In genomic region chr4:140839888-140840790, GRCh38 we compare ENCODE assay signal across 1 cellular context.
TF ChIP-seq lines count a peak whose summit lies in the region.

No MANE protein-coding gene starts in this region.

TF ChIP-seq in IMR-90, 13 proteins besides CTCF, POLR2A, EP300 and RAD21:
- TF ChIP-seq FOS (IDR thresholded peaks at IDR 0.05; ENCODE audit: low read depth, low read length) (no peak), RFX5 (IDR thresholded peaks at IDR 0.05; ENCODE audit: low read depth, low read length) (no peak), CEBPB (IDR thresholded peaks at IDR 0.05; ENCODE audit: low read depth, low read length) (no peak), RCOR1 (IDR thresholded peaks at IDR 0.05; ENCODE audit: insufficient replicate concordance, low read length) (no peak), NFE2L2 (IDR thresholded peaks at IDR 0.05; ENCODE audit: low read depth, low read length) (no peak), SMC3 (IDR thresholded peaks at IDR 0.05; ENCODE audit: low read depth, low read length) (no peak), MAZ (IDR thresholded peaks at IDR 0.05; ENCODE audit: borderline replicate concordance, low read depth, low read length) (no peak), MAFK (IDR thresholded peaks at IDR 0.05; ENCODE audit: low read depth, low read length) (no peak), CHD1 (IDR thresholded peaks at IDR 0.05; ENCODE audit: low read depth, low read length) (no peak), BHLHE40 (IDR thresholded peaks at IDR 0.05; ENCODE audit: low read depth, low read length) (no peak), MXI1 (IDR thresholded peaks at IDR 0.05; ENCODE audit: borderline replicate concordance, low read depth, low read length) (no peak)
- TF ChIP-seq, protein P1, sequence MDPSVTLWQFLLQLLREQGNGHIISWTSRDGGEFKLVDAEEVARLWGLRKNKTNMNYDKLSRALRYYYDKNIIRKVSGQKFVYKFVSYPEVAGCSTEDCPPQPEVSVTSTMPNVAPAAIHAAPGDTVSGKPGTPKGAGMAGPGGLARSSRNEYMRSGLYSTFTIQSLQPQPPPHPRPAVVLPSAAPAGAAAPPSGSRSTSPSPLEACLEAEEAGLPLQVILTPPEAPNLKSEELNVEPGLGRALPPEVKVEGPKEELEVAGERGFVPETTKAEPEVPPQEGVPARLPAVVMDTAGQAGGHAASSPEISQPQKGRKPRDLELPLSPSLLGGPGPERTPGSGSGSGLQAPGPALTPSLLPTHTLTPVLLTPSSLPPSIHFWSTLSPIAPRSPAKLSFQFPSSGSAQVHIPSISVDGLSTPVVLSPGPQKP (IDR thresholded peaks at IDR 0.05; ENCODE audit: borderline replicate concordance, low read depth, low read length), result no peak
- TF ChIP-seq, protein P2, sequence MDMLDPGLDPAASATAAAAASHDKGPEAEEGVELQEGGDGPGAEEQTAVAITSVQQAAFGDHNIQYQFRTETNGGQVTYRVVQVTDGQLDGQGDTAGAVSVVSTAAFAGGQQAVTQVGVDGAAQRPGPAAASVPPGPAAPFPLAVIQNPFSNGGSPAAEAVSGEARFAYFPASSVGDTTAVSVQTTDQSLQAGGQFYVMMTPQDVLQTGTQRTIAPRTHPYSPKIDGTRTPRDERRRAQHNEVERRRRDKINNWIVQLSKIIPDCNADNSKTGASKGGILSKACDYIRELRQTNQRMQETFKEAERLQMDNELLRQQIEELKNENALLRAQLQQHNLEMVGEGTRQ (IDR thresholded peaks at IDR 0.05; ENCODE audit: low read depth, low read length), result no peak
TF ChIP-seq in IMR-90: peak in this region for 0.
